1 cellular context compared by ENCODE assay signal in genomic region chr17:39153541-39154111, GRCh38.
TF ChIP-seq lines count a peak whose summit lies in the region.

No MANE protein-coding gene starts in this region.

TF ChIP-seq in HEK293, 187 proteins besides CTCF, POLR2A, EP300 and RAD21 (continued from another document and continues in another):
- TF ChIP-seq, protein P1, sequence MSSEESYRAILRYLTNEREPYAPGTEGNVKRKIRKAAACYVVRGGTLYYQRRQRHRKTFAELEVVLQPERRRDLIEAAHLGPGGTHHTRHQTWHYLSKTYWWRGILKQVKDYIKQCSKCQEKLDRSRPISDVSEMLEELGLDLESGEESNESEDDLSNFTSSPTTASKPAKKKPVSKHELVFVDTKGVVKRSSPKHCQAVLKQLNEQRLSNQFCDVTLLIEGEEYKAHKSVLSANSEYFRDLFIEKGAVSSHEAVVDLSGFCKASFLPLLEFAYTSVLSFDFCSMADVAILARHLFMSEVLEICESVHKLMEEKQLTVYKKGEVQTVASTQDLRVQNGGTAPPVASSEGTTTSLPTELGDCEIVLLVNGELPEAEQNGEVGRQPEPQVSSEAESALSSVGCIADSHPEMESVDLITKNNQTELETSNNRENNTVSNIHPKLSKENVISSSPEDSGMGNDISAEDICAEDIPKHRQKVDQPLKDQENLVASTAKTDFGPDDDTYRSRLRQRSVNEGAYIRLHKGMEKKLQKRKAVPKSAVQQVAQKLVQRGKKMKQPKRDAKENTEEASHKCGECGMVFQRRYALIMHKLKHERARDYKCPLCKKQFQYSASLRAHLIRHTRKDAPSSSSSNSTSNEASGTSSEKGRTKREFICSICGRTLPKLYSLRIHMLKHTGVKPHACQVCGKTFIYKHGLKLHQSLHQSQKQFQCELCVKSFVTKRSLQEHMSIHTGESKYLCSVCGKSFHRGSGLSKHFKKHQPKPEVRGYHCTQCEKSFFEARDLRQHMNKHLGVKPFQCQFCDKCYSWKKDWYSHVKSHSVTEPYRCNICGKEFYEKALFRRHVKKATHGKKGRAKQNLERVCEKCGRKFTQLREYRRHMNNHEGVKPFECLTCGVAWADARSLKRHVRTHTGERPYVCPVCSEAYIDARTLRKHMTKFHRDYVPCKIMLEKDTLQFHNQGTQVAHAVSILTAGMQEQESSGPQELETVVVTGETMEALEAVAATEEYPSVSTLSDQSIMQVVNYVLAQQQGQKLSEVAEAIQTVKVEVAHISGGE (tag by site-specific recombination; conservative IDR thresholded peaks at IDR 0.05; ENCODE audit: low read depth), result 0 out of 2 replicates have a peak, but pooled peaks have one; percentile 9
- TF ChIP-seq SETDB1 (IDR thresholded peaks at IDR 0.05; ENCODE audit: insufficient read length, low read length) (no peak), ZIC2 (tag by site-specific recombination; IDR thresholded peaks at IDR 0.05) (no peak), HOXC10 (CRISPR knock-in tag; IDR thresholded peaks at IDR 0.05) (no peak), ZNF529 (tag by site-specific recombination; IDR thresholded peaks at IDR 0.05; ENCODE audit: insufficient replicate concordance) (no peak), ZNF433 (tag by site-specific recombination; IDR thresholded peaks at IDR 0.05; ENCODE audit: low read depth) (no peak), GLI2 (tag by site-specific recombination; IDR thresholded peaks at IDR 0.05; ENCODE audit: borderline replicate concordance, low read depth) (no peak), ZNF837 (tag by site-specific recombination; IDR thresholded peaks at IDR 0.05) (no peak), REST (tag by site-specific recombination; IDR thresholded peaks at IDR 0.05) (no peak; the same call in 1 of the 2 replicates), ZNF510 (tag by site-specific recombination; IDR thresholded peaks at IDR 0.05; ENCODE audit: insufficient replicate concordance) (no peak), ZNF639 (tag by site-specific recombination; IDR thresholded peaks at IDR 0.05) (peak; percentile 12; the same call in 1 of the 2 replicates), ZNF140 (tag by site-specific recombination; IDR thresholded peaks at IDR 0.05) (no peak), ZBTB20 (tag by site-specific recombination; IDR thresholded peaks at IDR 0.05) (no peak; the same call in 1 of the 2 replicates), OSR2 (tag by site-specific recombination; IDR thresholded peaks at IDR 0.05) (no peak), ZNF394 (tag by site-specific recombination; IDR thresholded peaks at IDR 0.05; ENCODE audit: borderline replicate concordance) (no peak), ZNF155 (tag by site-specific recombination; IDR thresholded peaks at IDR 0.05) (no peak), ZNF624 (tag by site-specific recombination; IDR thresholded peaks at IDR 0.05) (no peak), SP3 (tag by site-specific recombination; IDR thresholded peaks at IDR 0.05) (peak; percentile 19; the same call in 1 of the 2 replicates), ZNF266 (tag by site-specific recombination; IDR thresholded peaks at IDR 0.05; ENCODE audit: low read depth) (no peak), ZNF16 (tag by site-specific recombination; IDR thresholded peaks at IDR 0.05; ENCODE audit: low read depth) (no peak), ZFP3 (tag by site-specific recombination; IDR thresholded peaks at IDR 0.05; ENCODE audit: low read depth) (0 out of 2 replicates have a peak, but pooled peaks have one; percentile 2), ZNF10 (tag by site-specific recombination; IDR thresholded peaks at IDR 0.05) (no peak), ZNF302 (tag by site-specific recombination; IDR thresholded peaks at IDR 0.05; ENCODE audit: low read depth) (no peak), ZNF214 (tag by site-specific recombination; IDR thresholded peaks at IDR 0.05; ENCODE audit: borderline replicate concordance) (no peak), ZNF501 (tag by site-specific recombination; IDR thresholded peaks at IDR 0.05) (no peak), HOXA7 (CRISPR knock-in tag; IDR thresholded peaks at IDR 0.05; ENCODE audit: borderline replicate concordance) (no peak), RBAK (tag by site-specific recombination; IDR thresholded peaks at IDR 0.05) (no peak), ZNF747 (tag by site-specific recombination; IDR thresholded peaks at IDR 0.05) (no peak), ZNF521 (tag by site-specific recombination; IDR thresholded peaks at IDR 0.05) (no peak), ZBTB44 (tag by site-specific recombination; IDR thresholded peaks at IDR 0.05) (0 out of 2 replicates have a peak, but pooled peaks have one; percentile 60), ZNF473 (tag by site-specific recombination; IDR thresholded peaks at IDR 0.05) (no peak), MEIS1 (CRISPR knock-in tag; IDR thresholded peaks at IDR 0.05; ENCODE audit: borderline replicate concordance) (no peak), ZBTB7A (tag by site-specific recombination; IDR thresholded peaks at IDR 0.05; ENCODE audit: low read depth) (no peak), GLIS2 (tag by site-specific recombination; IDR thresholded peaks at IDR 0.05) (no peak), ZNF791 (tag by site-specific recombination; IDR thresholded peaks at IDR 0.05) (no peak), ZNF354C (tag by site-specific recombination; IDR thresholded peaks at IDR 0.05; ENCODE audit: borderline replicate concordance, low read depth) (no peak), IKZF3 (tag by site-specific recombination; IDR thresholded peaks at IDR 0.05) (peak; percentile 89), TCF7L2 (IDR thresholded peaks at IDR 0.05; ENCODE audit: borderline replicate concordance, low read depth, low read length) (no peak), ZNF239 (tag by site-specific recombination; IDR thresholded peaks at IDR 0.05) (no peak), ZNF560 (tag by site-specific recombination; IDR thresholded peaks at IDR 0.05; ENCODE audit: borderline replicate concordance) (no peak), ZNF19 (tag by site-specific recombination; IDR thresholded peaks at IDR 0.05; ENCODE audit: low read depth) (no peak), ZSCAN16 (tag by site-specific recombination; IDR thresholded peaks at IDR 0.05) (no peak)
- TF ChIP-seq, protein P2, sequence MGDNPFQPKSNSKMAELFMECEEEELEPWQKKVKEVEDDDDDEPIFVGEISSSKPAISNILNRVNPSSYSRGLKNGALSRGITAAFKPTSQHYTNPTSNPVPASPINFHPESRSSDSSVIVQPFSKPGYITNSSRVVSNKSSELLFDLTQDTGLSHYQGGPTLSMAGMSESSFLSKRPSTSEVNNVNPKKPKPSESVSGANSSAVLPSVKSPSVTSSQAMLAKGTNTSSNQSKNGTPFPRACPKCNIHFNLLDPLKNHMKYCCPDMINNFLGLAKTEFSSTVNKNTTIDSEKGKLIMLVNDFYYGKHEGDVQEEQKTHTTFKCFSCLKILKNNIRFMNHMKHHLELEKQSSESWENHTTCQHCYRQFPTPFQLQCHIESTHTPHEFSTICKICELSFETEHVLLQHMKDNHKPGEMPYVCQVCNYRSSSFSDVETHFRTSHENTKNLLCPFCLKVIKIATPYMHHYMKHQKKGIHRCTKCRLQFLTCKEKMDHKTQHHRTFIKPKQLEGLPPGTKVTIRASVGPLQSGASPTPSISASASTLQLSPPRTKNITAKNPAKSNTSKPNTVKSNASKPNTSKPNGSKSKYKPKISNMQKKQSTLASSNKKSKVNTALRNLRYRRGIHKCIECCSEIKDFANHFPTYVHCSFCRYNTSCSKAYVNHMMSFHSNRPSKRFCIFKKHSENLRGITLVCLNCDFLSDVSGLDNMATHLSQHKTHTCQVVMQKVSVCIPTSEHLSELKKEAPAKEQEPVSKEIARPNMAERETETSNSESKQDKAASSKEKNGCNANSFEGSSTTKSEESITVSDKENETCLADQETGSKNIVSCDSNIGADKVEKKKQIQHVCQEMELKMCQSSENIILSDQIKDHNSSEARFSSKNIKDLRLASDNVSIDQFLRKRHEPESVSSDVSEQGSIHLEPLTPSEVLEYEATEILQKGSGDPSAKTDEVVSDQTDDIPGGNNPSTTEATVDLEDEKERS (tag by site-specific recombination; IDR thresholded peaks at IDR 0.05), result 0 out of 2 replicates have a peak, but pooled peaks have one; percentile 7
- TF ChIP-seq, protein P3, sequence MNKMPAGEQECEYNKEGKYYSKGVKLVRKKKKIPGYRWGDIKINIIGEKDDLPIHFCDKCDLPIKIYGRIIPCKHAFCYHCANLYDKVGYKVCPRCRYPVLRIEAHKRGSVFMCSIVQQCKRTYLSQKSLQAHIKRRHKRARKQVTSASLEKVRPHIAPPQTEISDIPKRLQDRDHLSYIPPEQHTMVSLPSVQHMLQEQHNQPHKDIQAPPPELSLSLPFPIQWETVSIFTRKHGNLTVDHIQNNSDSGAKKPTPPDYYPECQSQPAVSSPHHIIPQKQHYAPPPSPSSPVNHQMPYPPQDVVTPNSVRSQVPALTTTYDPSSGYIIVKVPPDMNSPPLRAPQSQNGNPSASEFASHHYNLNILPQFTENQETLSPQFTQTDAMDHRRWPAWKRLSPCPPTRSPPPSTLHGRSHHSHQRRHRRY (tag by site-specific recombination; IDR thresholded peaks at IDR 0.05), result no peak
